Comparison of ENCODE assay signal across 12 cellular contexts in genomic region chrX:139844163-139844562, GRCh38.
DNase-seq lines count a peak whose midpoint lies in the region; ATAC-seq, FAIRE-seq and TF ChIP-seq lines count a peak whose summit lies in the region.
"Had no signal": no experiment of that assay in that cellular context is flagged by ENCODE, and none has a peak within 500 bp of the region (broad histone marks: within the 10 kb centered on the region; RNA-seq: fewer than 3 reads in every experiment).

No MANE protein-coding gene starts in this region.

- H3K36me3 Mint-ChIP-seq in effector memory CD8-positive, alpha-beta T cell (ENCODE audit: insufficient read depth) = no peaks in the 10 kb centered on the region

- H3K27ac ChIP-seq in tibial nerve = no peak overlapping the region
- H3K27ac ChIP-seq: PC-9 had no signal

- no peak for TF ChIP-seq POLR2A in tibial nerve (IDR thresholded peaks at IDR 0.05)

- no peak overlapping the region for H3K4me3 Mint-ChIP-seq in effector memory CD8-positive, alpha-beta T cell
- H3K4me3 Mint-ChIP-seq: nephron progenitor cell had no signal

- no peak for TF ChIP-seq CTCF in BE2C (IDR thresholded peaks at IDR 0.05; ENCODE audit: low read depth, low read length)
- no peak for TF ChIP-seq CTCF in tibial nerve (IDR thresholded peaks at IDR 0.05)

- no peak overlapping the region for H3K4me3 ChIP-seq in BE2C (ENCODE audit: low read depth, low read length)
- no peak overlapping the region for H3K4me3 ChIP-seq in tibial nerve
- H3K4me3 ChIP-seq: PC-9 had no signal

- no peak for TF ChIP-seq EP300 in tibial nerve (IDR thresholded peaks at IDR 0.05)

- H3K4me1 ChIP-seq in BE2C (peaks cover 4% of the 10 kb centered on the region), tibial nerve (no peaks in the 10 kb centered on the region)

- no peaks in the 10 kb centered on the region for H3K27me3 ChIP-seq in BE2C
- no peaks in the 10 kb centered on the region for H3K27me3 ChIP-seq in tibial nerve

- ATAC-seq in GM18517 (IDR thresholded peaks at IDR 0.05; ENCODE audit: unreplicated experiment) = peak; percentile 76
- ATAC-seq in HG02870 (IDR thresholded peaks at IDR 0.05; ENCODE audit: unreplicated experiment) = peak; percentile 77
- ATAC-seq in effector memory CD8-positive, alpha-beta T cell (replicated peaks) = no peak
- ATAC-seq in HG03342 (IDR thresholded peaks at IDR 0.05; ENCODE audit: unreplicated experiment) = no peak

- 67 to 81% methylated on average over 2 of the region's 2 CpGs for WGBS in tibial nerve, 2 donors

- in situ Hi-C loops in ACHN (cut with HindIII; ENCODE audit: low pct_ligation_motif_present, low pct_unique_long_range_greater_than_20kb, low sequenced_read_pairs) = no loop called here

- DNase-seq in BE2C = peak; percentile 6
- peak; percentile 29 for DNase-seq in RCC 7860 (ENCODE audit: low spot score)
- DNase-seq in tibial nerve (ENCODE audit: low spot score in 2 of 2) = no peak
- DNase-seq in effector memory CD8-positive, alpha-beta T cell = no peak
- no peak for DNase-seq in ACHN
- DNase-seq: activated CD4-positive, alpha-beta T cell treated with anti-CD3 and anti-CD28 coated beads, Interleukin-2, amount 50 U/mL, for 1 hour; central memory CD4-positive, alpha-beta T cell; nephron progenitor cell; PC-9 had no signal

- no peaks in the 10 kb centered on the region for H3K9me3 ChIP-seq in BE2C
- H3K9me3 ChIP-seq in tibial nerve = no peaks in the 10 kb centered on the region

- peak; percentile 46 for FAIRE-seq in RCC 7860 (lab: Jason Lieb, UNC)

- no peaks in the 10 kb centered on the region for H3K27me3 Mint-ChIP-seq in effector memory CD8-positive, alpha-beta T cell

- no peaks in the 10 kb centered on the region for H3K9me3 Mint-ChIP-seq in effector memory CD8-positive, alpha-beta T cell

- no peak overlapping the region for H3K27ac Mint-ChIP-seq in effector memory CD8-positive, alpha-beta T cell

- H3K36me3 ChIP-seq in BE2C (no peaks in the 10 kb centered on the region), tibial nerve (no peaks in the 10 kb centered on the region)

- peaks cover 4 to 8% of the 10 kb centered on the region in 2 donors for H3K4me1 Mint-ChIP-seq in effector memory CD8-positive, alpha-beta T cell (ENCODE audit: low read depth in 2 of 2)

Comparison
In these comparisons a context has a peak if more than half of its experiments do, and no peak if none do; other contexts are left out.
1. DNase-seq: peak in BE2C (single experiment) and RCC 7860 (single experiment); none in tibial nerve (0 of 2), effector memory CD8-positive, alpha-beta T cell (0 of 3) and ACHN (single experiment).
2. ATAC-seq: peak in GM18517 (single experiment) and HG02870 (single experiment); none in effector memory CD8-positive, alpha-beta T cell (single experiment) and HG03342 (single experiment).